2 cellular contexts compared by ENCODE assay signal in the genomic region with DNA sequence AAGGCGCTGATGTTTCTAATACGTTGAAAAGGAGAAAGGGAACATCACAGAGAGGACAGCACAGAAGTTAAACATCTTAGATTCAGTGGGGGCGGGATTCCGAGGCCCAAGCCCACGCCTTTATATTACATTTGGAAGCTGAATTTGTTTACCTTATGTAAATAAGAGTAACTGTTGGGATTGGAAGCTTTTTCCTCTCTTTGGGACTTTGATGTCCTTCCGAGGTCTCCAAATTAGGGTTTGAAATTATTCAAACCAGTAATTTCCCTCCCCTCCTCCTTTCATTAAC.
TF ChIP-seq lines count a peak whose summit lies in the region.

No MANE protein-coding gene starts in this region.

TF ChIP-seq in GM23338, 12 proteins besides CTCF, POLR2A, EP300 and RAD21:
- TF ChIP-seq, protein P1, sequence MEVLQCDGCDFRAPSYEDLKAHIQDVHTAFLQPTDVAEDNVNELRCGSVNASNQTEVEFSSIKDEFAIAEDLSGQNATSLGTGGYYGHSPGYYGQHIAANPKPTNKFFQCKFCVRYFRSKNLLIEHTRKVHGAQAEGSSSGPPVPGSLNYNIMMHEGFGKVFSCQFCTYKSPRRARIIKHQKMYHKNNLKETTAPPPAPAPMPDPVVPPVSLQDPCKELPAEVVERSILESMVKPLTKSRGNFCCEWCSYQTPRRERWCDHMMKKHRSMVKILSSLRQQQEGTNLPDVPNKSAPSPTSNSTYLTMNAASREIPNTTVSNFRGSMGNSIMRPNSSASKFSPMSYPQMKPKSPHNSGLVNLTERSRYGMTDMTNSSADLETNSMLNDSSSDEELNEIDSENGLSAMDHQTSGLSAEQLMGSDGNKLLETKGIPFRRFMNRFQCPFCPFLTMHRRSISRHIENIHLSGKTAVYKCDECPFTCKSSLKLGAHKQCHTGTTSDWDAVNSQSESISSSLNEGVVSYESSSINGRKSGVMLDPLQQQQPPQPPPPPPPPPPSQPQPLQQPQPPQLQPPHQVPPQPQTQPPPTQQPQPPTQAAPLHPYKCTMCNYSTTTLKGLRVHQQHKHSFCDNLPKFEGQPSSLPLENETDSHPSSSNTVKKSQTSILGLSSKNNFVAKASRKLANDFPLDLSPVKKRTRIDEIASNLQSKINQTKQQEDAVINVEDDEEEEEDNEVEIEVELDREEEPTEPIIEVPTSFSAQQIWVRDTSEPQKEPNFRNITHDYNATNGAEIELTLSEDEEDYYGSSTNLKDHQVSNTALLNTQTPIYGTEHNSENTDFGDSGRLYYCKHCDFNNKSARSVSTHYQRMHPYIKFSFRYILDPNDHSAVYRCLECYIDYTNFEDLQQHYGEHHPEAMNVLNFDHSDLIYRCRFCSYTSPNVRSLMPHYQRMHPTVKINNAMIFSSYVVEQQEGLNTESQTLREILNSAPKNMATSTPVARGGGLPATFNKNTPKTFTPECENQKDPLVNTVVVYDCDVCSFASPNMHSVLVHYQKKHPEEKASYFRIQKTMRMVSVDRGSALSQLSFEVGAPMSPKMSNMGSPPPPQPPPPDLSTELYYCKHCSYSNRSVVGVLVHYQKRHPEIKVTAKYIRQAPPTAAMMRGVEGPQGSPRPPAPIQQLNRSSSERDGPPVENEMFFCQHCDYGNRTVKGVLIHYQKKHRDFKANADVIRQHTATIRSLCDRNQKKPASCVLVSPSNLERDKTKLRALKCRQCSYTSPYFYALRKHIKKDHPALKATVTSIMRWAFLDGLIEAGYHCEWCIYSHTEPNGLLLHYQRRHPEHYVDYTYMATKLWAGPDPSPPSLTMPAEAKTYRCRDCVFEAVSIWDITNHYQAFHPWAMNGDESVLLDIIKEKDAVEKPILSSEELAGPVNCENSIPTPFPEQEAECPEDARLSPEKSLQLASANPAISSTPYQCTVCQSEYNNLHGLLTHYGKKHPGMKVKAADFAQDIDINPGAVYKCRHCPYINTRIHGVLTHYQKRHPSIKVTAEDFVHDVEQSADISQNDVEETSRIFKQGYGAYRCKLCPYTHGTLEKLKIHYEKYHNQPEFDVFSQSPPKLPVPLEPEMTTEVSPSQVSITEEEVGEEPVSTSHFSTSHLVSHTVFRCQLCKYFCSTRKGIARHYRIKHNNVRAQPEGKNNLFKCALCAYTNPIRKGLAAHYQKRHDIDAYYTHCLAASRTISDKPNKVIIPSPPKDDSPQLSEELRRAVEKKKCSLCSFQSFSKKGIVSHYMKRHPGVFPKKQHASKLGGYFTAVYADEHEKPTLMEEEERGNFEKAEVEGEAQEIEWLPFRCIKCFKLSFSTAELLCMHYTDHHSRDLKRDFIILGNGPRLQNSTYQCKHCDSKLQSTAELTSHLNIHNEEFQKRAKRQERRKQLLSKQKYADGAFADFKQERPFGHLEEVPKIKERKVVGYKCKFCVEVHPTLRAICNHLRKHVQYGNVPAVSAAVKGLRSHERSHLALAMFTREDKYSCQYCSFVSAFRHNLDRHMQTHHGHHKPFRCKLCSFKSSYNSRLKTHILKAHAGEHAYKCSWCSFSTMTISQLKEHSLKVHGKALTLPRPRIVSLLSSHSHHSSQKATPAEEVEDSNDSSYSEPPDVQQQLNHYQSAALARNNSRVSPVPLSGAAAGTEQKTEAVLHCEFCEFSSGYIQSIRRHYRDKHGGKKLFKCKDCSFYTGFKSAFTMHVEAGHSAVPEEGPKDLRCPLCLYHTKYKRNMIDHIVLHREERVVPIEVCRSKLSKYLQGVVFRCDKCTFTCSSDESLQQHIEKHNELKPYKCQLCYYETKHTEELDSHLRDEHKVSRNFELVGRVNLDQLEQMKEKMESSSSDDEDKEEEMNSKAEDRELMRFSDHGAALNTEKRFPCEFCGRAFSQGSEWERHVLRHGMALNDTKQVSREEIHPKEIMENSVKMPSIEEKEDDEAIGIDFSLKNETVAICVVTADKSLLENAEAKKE (CRISPR knock-in tag; IDR thresholded peaks at IDR 0.05): no peak
- no peak for TF ChIP-seq ZNF114 (CRISPR knock-in tag; IDR thresholded peaks at IDR 0.05)
- TF ChIP-seq POLR2AphosphoS5 (IDR thresholded peaks at IDR 0.05; ENCODE audit: low read depth): no peak
- TF ChIP-seq, protein P2, sequence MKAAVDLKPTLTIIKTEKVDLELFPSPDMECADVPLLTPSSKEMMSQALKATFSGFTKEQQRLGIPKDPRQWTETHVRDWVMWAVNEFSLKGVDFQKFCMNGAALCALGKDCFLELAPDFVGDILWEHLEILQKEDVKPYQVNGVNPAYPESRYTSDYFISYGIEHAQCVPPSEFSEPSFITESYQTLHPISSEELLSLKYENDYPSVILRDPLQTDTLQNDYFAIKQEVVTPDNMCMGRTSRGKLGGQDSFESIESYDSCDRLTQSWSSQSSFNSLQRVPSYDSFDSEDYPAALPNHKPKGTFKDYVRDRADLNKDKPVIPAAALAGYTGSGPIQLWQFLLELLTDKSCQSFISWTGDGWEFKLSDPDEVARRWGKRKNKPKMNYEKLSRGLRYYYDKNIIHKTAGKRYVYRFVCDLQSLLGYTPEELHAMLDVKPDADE (IDR thresholded peaks at IDR 0.05): no peak
- TF ChIP-seq EZH2 (IDR thresholded peaks at IDR 0.05; ENCODE audit: low read depth, unreplicated experiment): no peak
- no peak for TF ChIP-seq ZNF331 (CRISPR knock-in tag; IDR thresholded peaks at IDR 0.05; ENCODE audit: low read depth)

TF ChIP-seq in endothelial cell of umbilical vein, 7 proteins besides CTCF, POLR2A, EP300 and RAD21:
- TF ChIP-seq MYC (IDR thresholded peaks at IDR 0.05; ENCODE audit: low read depth, low read length) (no peak), POLR2AphosphoS5 (IDR thresholded peaks at IDR 0.05; ENCODE audit: insufficient read depth, low read depth, low read length) (no peak), EZH2 (IDR thresholded peaks at IDR 0.05; ENCODE audit: borderline replicate concordance, low read depth, low read length, severe bottlenecking) (peak; percentile 20)
